18 cellular contexts compared by ENCODE assay signal in the genomic region with DNA sequence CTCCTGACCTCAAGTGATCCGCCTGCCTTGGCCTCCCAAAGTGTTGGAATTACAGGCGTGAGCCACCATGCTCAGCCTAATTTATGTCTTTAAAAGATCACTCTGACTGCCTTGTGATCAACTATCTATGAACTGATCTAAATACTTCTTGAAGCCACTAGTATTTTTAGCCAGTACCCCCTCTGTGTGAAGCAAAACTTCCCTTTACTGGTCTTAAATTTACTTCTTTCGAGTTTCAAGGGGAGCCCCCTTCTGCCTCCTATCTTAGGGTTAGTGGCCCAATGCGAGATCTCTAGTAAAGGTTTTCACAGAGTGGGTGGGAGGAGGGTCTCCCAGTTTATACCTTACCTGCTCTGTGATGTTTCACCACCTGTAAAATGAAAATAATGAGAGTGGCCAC.
"Had no signal": no experiment of that assay in that cellular context is flagged by ENCODE, and none has a peak within 500 bp of the region (broad histone marks: within the 10 kb centered on the region; RNA-seq: fewer than 3 reads in every experiment).

No MANE protein-coding gene starts in this region.

- H3K36me3 ChIP-seq: lower lobe of right lung, spleen, suprapubic skin, upper lobe of left lung had no signal

- H3K27ac ChIP-seq: lower lobe of right lung, psoas muscle, suprapubic skin, upper lobe of left lung, VCaP had no signal

- H3K9me3 Mint-ChIP-seq: endodermal cell had no signal

- H3K4me1 ChIP-seq: lower lobe of right lung, psoas muscle, suprapubic skin, upper lobe of left lung had no signal

- H3K9me3 ChIP-seq: lower lobe of right lung, psoas muscle, spleen, suprapubic skin, upper lobe of left lung had no signal

- H3K27me3 ChIP-seq: suprapubic skin, upper lobe of left lung had no signal

- DNase-seq: activated CD4-positive, alpha-beta T cell treated with anti-CD3 and anti-CD28 coated beads for 4 hours; activated CD8-positive, alpha-beta memory T cell treated with anti-CD3 and anti-CD28 coated beads for 24 hours; activated naive CD4-positive, alpha-beta T cell treated with anti-CD3 and anti-CD28 coated beads, Interleukin-2, amount 50 U/mL, for 16 hours; aorta; endodermal cell; erythroblast; hypothalamus; lower lobe of right lung; midbrain; psoas muscle; spleen; stimulated activated CD4-positive, alpha-beta T cell treated with anti-CD3 and anti-CD28 coated beads, Interleukin-1b, Interleukin-23, amount 100 ng/mL, for 48 hours; stimulated activated naive CD4-positive, alpha-beta T cell; T1000; upper lobe of left lung had no signal

- H3K27ac Mint-ChIP-seq: endodermal cell had no signal

- H3K4me3 Mint-ChIP-seq: endodermal cell had no signal

- H3K4me3 ChIP-seq: lower lobe of right lung, psoas muscle, spleen, suprapubic skin, upper lobe of left lung had no signal

- ATAC-seq: lower lobe of right lung, psoas muscle, sciatic nerve had no signal
